In the genomic region with DNA sequence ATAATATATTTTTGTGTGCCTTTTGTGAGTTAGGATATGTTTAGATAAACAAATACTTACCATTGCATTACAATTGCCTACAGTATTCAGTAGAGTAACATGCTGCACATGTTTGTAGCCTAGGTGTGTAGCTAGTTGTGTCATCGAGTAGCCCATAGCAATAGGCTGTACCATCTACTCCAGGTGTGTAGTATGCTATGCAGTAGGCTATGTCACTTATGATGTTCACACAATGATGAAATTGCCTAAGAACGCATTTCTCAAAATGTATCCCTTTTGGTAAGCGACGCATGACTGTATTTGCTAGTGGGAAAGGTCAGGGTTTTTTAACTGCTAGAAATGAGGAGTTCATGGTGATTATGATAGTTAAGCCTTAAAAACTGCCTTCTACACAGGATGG, we compare ENCODE assay signal across 1 cellular context.
TF ChIP-seq lines count a peak whose summit lies in the region.

No MANE protein-coding gene starts in this region.

TF ChIP-seq in GM23338, 12 proteins besides CTCF, POLR2A, EP300 and RAD21:
- TF ChIP-seq STAT1 (IDR thresholded peaks at IDR 0.05; ENCODE audit: unreplicated experiment) (no peak), POLR2AphosphoS5 (IDR thresholded peaks at IDR 0.05; ENCODE audit: low read depth) (no peak), JUNB (IDR thresholded peaks at IDR 0.05; ENCODE audit: unreplicated experiment) (no peak), CREB1 (CRISPR knock-in tag; IDR thresholded peaks at IDR 0.05; ENCODE audit: low read depth) (no peak), NANOG (IDR thresholded peaks at IDR 0.05; ENCODE audit: borderline replicate concordance) (no peak), EZH2phosphoT487 (IDR thresholded peaks at IDR 0.05; ENCODE audit: unreplicated experiment) (no peak), EZH2 (IDR thresholded peaks at IDR 0.05; ENCODE audit: low read depth, unreplicated experiment) (no peak), ZNF331 (CRISPR knock-in tag; IDR thresholded peaks at IDR 0.05; ENCODE audit: low read depth) (no peak), ZNF114 (CRISPR knock-in tag; IDR thresholded peaks at IDR 0.05) (no peak)
- TF ChIP-seq, protein P1, sequence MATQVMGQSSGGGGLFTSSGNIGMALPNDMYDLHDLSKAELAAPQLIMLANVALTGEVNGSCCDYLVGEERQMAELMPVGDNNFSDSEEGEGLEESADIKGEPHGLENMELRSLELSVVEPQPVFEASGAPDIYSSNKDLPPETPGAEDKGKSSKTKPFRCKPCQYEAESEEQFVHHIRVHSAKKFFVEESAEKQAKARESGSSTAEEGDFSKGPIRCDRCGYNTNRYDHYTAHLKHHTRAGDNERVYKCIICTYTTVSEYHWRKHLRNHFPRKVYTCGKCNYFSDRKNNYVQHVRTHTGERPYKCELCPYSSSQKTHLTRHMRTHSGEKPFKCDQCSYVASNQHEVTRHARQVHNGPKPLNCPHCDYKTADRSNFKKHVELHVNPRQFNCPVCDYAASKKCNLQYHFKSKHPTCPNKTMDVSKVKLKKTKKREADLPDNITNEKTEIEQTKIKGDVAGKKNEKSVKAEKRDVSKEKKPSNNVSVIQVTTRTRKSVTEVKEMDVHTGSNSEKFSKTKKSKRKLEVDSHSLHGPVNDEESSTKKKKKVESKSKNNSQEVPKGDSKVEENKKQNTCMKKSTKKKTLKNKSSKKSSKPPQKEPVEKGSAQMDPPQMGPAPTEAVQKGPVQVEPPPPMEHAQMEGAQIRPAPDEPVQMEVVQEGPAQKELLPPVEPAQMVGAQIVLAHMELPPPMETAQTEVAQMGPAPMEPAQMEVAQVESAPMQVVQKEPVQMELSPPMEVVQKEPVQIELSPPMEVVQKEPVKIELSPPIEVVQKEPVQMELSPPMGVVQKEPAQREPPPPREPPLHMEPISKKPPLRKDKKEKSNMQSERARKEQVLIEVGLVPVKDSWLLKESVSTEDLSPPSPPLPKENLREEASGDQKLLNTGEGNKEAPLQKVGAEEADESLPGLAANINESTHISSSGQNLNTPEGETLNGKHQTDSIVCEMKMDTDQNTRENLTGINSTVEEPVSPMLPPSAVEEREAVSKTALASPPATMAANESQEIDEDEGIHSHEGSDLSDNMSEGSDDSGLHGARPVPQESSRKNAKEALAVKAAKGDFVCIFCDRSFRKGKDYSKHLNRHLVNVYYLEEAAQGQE (IDR thresholded peaks at IDR 0.05; ENCODE audit: unreplicated experiment) = no peak
- TF ChIP-seq, protein P2, sequence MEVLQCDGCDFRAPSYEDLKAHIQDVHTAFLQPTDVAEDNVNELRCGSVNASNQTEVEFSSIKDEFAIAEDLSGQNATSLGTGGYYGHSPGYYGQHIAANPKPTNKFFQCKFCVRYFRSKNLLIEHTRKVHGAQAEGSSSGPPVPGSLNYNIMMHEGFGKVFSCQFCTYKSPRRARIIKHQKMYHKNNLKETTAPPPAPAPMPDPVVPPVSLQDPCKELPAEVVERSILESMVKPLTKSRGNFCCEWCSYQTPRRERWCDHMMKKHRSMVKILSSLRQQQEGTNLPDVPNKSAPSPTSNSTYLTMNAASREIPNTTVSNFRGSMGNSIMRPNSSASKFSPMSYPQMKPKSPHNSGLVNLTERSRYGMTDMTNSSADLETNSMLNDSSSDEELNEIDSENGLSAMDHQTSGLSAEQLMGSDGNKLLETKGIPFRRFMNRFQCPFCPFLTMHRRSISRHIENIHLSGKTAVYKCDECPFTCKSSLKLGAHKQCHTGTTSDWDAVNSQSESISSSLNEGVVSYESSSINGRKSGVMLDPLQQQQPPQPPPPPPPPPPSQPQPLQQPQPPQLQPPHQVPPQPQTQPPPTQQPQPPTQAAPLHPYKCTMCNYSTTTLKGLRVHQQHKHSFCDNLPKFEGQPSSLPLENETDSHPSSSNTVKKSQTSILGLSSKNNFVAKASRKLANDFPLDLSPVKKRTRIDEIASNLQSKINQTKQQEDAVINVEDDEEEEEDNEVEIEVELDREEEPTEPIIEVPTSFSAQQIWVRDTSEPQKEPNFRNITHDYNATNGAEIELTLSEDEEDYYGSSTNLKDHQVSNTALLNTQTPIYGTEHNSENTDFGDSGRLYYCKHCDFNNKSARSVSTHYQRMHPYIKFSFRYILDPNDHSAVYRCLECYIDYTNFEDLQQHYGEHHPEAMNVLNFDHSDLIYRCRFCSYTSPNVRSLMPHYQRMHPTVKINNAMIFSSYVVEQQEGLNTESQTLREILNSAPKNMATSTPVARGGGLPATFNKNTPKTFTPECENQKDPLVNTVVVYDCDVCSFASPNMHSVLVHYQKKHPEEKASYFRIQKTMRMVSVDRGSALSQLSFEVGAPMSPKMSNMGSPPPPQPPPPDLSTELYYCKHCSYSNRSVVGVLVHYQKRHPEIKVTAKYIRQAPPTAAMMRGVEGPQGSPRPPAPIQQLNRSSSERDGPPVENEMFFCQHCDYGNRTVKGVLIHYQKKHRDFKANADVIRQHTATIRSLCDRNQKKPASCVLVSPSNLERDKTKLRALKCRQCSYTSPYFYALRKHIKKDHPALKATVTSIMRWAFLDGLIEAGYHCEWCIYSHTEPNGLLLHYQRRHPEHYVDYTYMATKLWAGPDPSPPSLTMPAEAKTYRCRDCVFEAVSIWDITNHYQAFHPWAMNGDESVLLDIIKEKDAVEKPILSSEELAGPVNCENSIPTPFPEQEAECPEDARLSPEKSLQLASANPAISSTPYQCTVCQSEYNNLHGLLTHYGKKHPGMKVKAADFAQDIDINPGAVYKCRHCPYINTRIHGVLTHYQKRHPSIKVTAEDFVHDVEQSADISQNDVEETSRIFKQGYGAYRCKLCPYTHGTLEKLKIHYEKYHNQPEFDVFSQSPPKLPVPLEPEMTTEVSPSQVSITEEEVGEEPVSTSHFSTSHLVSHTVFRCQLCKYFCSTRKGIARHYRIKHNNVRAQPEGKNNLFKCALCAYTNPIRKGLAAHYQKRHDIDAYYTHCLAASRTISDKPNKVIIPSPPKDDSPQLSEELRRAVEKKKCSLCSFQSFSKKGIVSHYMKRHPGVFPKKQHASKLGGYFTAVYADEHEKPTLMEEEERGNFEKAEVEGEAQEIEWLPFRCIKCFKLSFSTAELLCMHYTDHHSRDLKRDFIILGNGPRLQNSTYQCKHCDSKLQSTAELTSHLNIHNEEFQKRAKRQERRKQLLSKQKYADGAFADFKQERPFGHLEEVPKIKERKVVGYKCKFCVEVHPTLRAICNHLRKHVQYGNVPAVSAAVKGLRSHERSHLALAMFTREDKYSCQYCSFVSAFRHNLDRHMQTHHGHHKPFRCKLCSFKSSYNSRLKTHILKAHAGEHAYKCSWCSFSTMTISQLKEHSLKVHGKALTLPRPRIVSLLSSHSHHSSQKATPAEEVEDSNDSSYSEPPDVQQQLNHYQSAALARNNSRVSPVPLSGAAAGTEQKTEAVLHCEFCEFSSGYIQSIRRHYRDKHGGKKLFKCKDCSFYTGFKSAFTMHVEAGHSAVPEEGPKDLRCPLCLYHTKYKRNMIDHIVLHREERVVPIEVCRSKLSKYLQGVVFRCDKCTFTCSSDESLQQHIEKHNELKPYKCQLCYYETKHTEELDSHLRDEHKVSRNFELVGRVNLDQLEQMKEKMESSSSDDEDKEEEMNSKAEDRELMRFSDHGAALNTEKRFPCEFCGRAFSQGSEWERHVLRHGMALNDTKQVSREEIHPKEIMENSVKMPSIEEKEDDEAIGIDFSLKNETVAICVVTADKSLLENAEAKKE (CRISPR knock-in tag; IDR thresholded peaks at IDR 0.05) = no peak
- TF ChIP-seq, protein P3, sequence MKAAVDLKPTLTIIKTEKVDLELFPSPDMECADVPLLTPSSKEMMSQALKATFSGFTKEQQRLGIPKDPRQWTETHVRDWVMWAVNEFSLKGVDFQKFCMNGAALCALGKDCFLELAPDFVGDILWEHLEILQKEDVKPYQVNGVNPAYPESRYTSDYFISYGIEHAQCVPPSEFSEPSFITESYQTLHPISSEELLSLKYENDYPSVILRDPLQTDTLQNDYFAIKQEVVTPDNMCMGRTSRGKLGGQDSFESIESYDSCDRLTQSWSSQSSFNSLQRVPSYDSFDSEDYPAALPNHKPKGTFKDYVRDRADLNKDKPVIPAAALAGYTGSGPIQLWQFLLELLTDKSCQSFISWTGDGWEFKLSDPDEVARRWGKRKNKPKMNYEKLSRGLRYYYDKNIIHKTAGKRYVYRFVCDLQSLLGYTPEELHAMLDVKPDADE (IDR thresholded peaks at IDR 0.05) = no peak
